8 cellular contexts compared by ENCODE assay signal in the genomic region with DNA sequence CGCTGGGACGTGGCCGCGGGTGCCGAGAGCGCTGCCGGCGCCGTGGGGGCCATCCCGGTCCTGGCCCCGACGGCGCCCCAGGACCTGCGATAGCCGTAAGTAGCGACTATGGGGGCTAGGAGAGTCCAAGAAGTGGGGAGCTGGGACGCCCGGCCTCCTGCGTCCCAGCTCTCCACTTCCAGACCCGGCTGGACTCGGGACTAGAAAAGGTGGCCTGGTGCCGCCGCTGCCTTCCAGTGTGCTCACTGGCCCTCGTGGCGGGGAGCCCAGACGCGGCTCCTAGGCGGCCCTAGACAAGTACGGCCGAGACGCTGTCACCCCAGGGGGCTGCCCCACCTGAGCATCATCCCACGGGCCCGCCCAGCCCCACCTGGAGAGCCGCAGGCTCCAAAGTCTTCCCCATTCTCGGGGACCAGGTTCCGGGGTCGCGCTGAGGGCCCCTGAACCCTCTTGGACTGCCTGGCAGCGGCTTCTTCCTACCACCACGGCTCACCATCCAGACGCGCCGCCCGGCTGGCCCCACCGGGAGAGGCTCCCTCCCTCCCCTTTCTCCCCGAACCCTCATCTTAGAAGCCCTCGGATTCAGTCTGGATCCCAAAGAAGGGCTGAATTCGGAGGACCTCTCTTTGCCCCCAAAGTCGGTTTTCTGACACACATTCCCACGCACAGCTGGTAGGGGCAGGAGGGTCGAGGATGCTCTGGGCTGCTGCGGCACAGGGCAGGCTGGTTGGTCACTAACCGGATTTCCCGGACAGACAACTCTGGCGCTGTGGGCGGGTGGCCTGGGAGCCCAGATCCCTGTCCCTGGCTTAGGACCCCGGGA. TPM values are rescaled to one million over a fixed set of nuclear protein-coding genes. Genes with fewer than 3 reads are reported as not detected.
DNase-seq lines count a peak whose midpoint lies in the region; ATAC-seq and TF ChIP-seq lines count a peak whose summit lies in the region.

No MANE protein-coding gene starts in this region.

- H3K9me3 ChIP-seq in Peyer's patch = no peaks in the 10 kb centered on the region

- H3K36me3 ChIP-seq in ACC112 (ENCODE audit: insufficient read depth, low read length) (no peaks in the 10 kb centered on the region), Peyer's patch (no peaks in the 10 kb centered on the region)

- peaks cover 76% of the 10 kb centered on the region for H3K27me3 ChIP-seq in ACC112 (ENCODE audit: insufficient read depth, low read length)
- H3K27me3 ChIP-seq in Peyer's patch = peaks cover 6 to 17% of the 10 kb centered on the region in 2 donors

- H3K27me3 Mint-ChIP-seq in nephron progenitor cell (ENCODE audit: low read depth, poor library complexity) = peaks cover 44% of the 10 kb centered on the region

- TF ChIP-seq POLR2A in Peyer's patch (IDR thresholded peaks at IDR 0.05) = no peak

- no peaks in the 10 kb centered on the region for H3K79me2 ChIP-seq in ACC112 (ENCODE audit: control insufficient read depth, insufficient read depth, low read length, unreplicated experiment)

- no peak for ATAC-seq in HG03139 (IDR thresholded peaks at IDR 0.05; ENCODE audit: unreplicated experiment)

- peaks cover 4% of the 10 kb centered on the region for H3K4me1 ChIP-seq in ACC112 (ENCODE audit: control insufficient read depth, insufficient read depth, low read length, unreplicated experiment)
- peaks cover 0 to 22% (median 11%) of the 10 kb centered on the region in 4 donors for H3K4me1 ChIP-seq in Peyer's patch

- H3K4me3 ChIP-seq in ACC112 (ENCODE audit: low read depth, low read length) (peak overlapping the region; percentile 53), Peyer's patch (peak overlapping the region in 3 of 4 donors; percentile 34 to 51 (median 44)), epithelial cell of proximal tubule (ENCODE audit: low read depth, low read length) (peak overlapping the region; percentile 37)

- TF ChIP-seq CTCF in Peyer's patch (IDR thresholded peaks at IDR 0.05) (no peak), epithelial cell of proximal tubule (conservative IDR thresholded peaks at IDR 0.05; ENCODE audit: low read depth, low read length) (no peak), nephron progenitor cell (IDR thresholded peaks at IDR 0.05) (no peak), GM10266 (IDR thresholded peaks at IDR 0.05; ENCODE audit: control insufficient read depth, insufficient read depth, low read depth, missing control alignments) (no peak)

- DNase-seq in Peyer's patch = no peak
- DNase-seq in epithelial cell of proximal tubule (ENCODE audit: low read depth) = no peak
- peak; percentile 43 for DNase-seq in nephron progenitor cell
- DNase-seq in NOMO-1 treated with DMSO at 0.1 percent for 48 hours (lab: John Stamatoyannopoulos, UW; ENCODE audit: unreplicated experiment) = no peak
- DNase-seq in GM10266 (ENCODE audit: extremely low spot score) = no peak
- DNase-seq in activated CD4-positive, alpha-beta T cell treated with anti-CD3 and anti-CD28 coated beads for 4 hours = no peak

- peaks cover 61% of the 10 kb centered on the region for H3K4me1 Mint-ChIP-seq in nephron progenitor cell

- no peak overlapping the region for H2AFZ ChIP-seq in ACC112 (ENCODE audit: low read length, unreplicated experiment)

- H3K4me3 Mint-ChIP-seq in nephron progenitor cell = peak overlapping the region; percentile 86

- H3K27ac ChIP-seq in ACC112 (ENCODE audit: low read depth, low read length) = no peak overlapping the region
- H3K27ac ChIP-seq in Peyer's patch = no peak overlapping the region

- peaks cover 11% of the 10 kb centered on the region for H3K36me3 Mint-ChIP-seq in nephron progenitor cell (ENCODE audit: low read depth)

- H3K9me3 Mint-ChIP-seq in nephron progenitor cell = no peaks in the 10 kb centered on the region

- no peak overlapping the region for H3K27ac Mint-ChIP-seq in nephron progenitor cell

RNA-seq across cellular contexts. Expression of a gene that starts 0.9 kb away (rescaled TPM):
- total RNA-seq in Peyer's patch = 1 to 10 TPM in 2 of 4 donors, under 1 TPM in 1, not detected in 1; 0.94 to 2.6 (median 2.4) TPM
- 48.5 and 61.2 TPM in 2 replicates for total RNA-seq in epithelial cell of proximal tubule

Comparison
In these comparisons a context has a peak if more than half of its experiments do, and no peak if none do; other contexts are left out.
1. RNA of a gene that starts 0.9 kb away (total RNA-seq): 48.5 to 61.2 TPM in epithelial cell of proximal tubule; 0.94 to 2.6 TPM in Peyer's patch; every median in the first group is over 10 times any median in the second.
2. Peak in every context shown above with its lines, with median percentiles within 50 percentile points of each other: H3K4me3 ChIP-seq.